ENCODE assay signal across 9 cellular contexts in the genomic region with DNA sequence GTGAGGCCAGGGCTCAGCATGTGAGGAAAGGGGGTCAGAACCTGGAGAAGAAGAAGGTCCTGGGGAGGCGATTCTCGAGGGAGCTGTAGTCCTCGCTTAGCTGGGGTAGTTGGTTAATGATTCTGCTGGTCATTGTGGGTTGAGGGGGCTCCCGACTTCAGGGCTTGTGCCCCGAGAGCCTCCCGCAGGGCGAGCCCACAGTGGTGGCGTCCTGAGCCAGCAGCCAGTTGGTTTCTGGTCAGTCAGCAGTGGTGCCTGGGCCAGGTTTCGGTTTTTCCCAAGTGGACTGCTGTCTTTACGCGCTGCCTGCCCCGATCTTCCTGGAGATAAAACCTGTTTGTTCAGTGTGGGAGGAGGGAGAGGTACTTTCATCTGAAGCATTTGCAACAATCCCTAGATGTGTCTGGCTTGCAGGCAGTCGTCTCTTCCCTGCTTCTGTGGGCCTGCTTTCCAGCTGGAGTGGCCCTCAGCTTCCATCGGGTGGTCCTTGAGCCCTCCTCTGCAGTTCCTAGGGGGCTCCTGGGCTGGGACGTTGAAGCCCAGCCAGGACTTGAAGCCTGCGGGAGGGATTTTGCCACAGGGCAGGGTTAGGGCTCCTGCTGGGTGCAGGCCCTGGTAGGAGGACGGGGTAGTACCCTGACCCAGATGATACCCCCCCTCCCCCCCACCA. TPM values are rescaled to one million over a fixed set of nuclear protein-coding genes. Genes with fewer than 3 reads are reported as not detected.
DNase-seq lines count a peak whose midpoint lies in the region; ATAC-seq and TF ChIP-seq lines count a peak whose summit lies in the region.
"Had no signal": no experiment of that assay in that cellular context is flagged by ENCODE, and none has a peak within 500 bp of the region (broad histone marks: within the 10 kb centered on the region; RNA-seq: fewer than 3 reads in every experiment).

No MANE protein-coding gene starts in this region.

- H3K36me3 ChIP-seq in thyroid gland (peaks cover 19 to 20% of the 10 kb centered on the region in 2 donors), aorta (ENCODE audit: control insufficient read depth in 1 of 2, insufficient read depth in 2 of 2, low read length in 1 of 2) (peaks cover 0 to 11% of the 10 kb centered on the region in 2 donors)

- peaks cover 47% of the 10 kb centered on the region for H3K36me3 Mint-ChIP-seq in activated CD8-positive, alpha-beta memory T cell treated with anti-CD3 and anti-CD28 coated beads, Interleukin-2, amount 10 ng/mL, durations not matched to agents 7 days and 5 days

- no peak for TF ChIP-seq CTCF in thyroid gland (IDR thresholded peaks at IDR 0.05)

- H3K4me1 Mint-ChIP-seq in activated CD8-positive, alpha-beta memory T cell treated with anti-CD3 and anti-CD28 coated beads, Interleukin-2, amount 10 ng/mL, durations not matched to agents 7 days and 5 days, result peaks cover 43% of the 10 kb centered on the region

- no peak for DNase-seq in activated CD8-positive, alpha-beta memory T cell treated with anti-CD3 and anti-CD28 coated beads, Interleukin-2, amount 10 ng/mL, durations not matched to agents 7 days and 5 days
- DNase-seq in activated CD8-positive, alpha-beta memory T cell treated with anti-CD3 and anti-CD28 coated beads for 24 hours, result no peak
- DNase-seq in amniotic epithelial cell (ENCODE audit: low read depth) (peak; percentile 82), left kidney (ENCODE audit: low read depth, low spot score) (peak; percentile 56), thyroid gland (peak; percentile 86 to 90), aorta (no peak), NCI-H345 treated with DMSO at 0.1 percent for 48 hours (lab: John Stamatoyannopoulos, UW; ENCODE audit: unreplicated experiment) (no peak)
- no peak for DNase-seq in stimulated activated naive CD4-positive, alpha-beta T cell (lab: John Stamatoyannopoulos, UW)
- DNase-seq: stimulated activated CD4-positive, alpha-beta T cell treated with anti-CD3 and anti-CD28 coated beads, Interleukin-12 subunit alpha, Interleukin-12 subunit beta, amount 100 ng/mL, for 4 hours had no signal

- TF ChIP-seq POLR2A in thyroid gland (IDR thresholded peaks at IDR 0.05), result peak in 1 of 2 donors; percentile 62

- H3K27ac ChIP-seq in thyroid gland (peak overlapping the region; percentile 93 to 96 (median 94)), aorta (ENCODE audit: low read depth in 1 of 2, low read length in 2 of 2) (peak overlapping the region in 1 of 2 donors; percentile 38)

- H3K4me1 ChIP-seq in thyroid gland, result peaks cover 49 to 59% of the 10 kb centered on the region in 2 donors
- peaks cover 3% of the 10 kb centered on the region in 2 donors for H3K4me1 ChIP-seq in aorta (ENCODE audit: control insufficient read depth in 1 of 2, insufficient read depth in 2 of 2, low read length in 2 of 2)

- H3K27me3 ChIP-seq in thyroid gland (no peaks in the 10 kb centered on the region), aorta (ENCODE audit: control insufficient read depth in 1 of 2, insufficient read depth in 2 of 2, low read length in 1 of 2) (no peaks in the 10 kb centered on the region)

- H3K9me3 Mint-ChIP-seq in activated CD8-positive, alpha-beta memory T cell treated with anti-CD3 and anti-CD28 coated beads, Interleukin-2, amount 10 ng/mL, durations not matched to agents 7 days and 5 days (ENCODE audit: low read depth), result no peaks in the 10 kb centered on the region

- H3K9me3 ChIP-seq in thyroid gland (no peaks in the 10 kb centered on the region), aorta (ENCODE audit: control insufficient read depth, low read length) (no peaks in the 10 kb centered on the region)

- intact Hi-C loops in thyroid gland (cut with DNase I) (no loop called here), aorta (cut with DNase I) (no loop called here)

- ATAC-seq in activated CD8-positive, alpha-beta memory T cell treated with anti-CD3 and anti-CD28 coated beads, Interleukin-2, amount 10 ng/mL, durations not matched to agents 7 days and 5 days, result no peak
- no peak for ATAC-seq in aorta (ENCODE audit: low FRiP score)

- CTCF ChIA-PET in activated CD8-positive, alpha-beta memory T cell treated with anti-CD3 and anti-CD28 coated beads, Interleukin-2, amount 10 ng/mL, durations not matched to agents 7 days and 5 days (lab: Charles Lee), result no interaction called here

- H3K27ac Mint-ChIP-seq in activated CD8-positive, alpha-beta memory T cell treated with anti-CD3 and anti-CD28 coated beads, Interleukin-2, amount 10 ng/mL, durations not matched to agents 7 days and 5 days, result peak overlapping the region; percentile 86

- H3K4me3 ChIP-seq in thyroid gland (replicated peaks in 1 of 3) (peak overlapping the region in 1 of 3 donors; percentile 20), aorta (ENCODE audit: low read length in 2 of 2) (no peak overlapping the region)

- 14 to 17% methylated on average over 12 to 14 of the region's 17 CpGs for WGBS in thyroid gland, 2 donors
- WGBS in aorta, 2 donors, result 12 to 16% methylated on average over 17 of the region's 17 CpGs

- H3K4me3 Mint-ChIP-seq in activated CD8-positive, alpha-beta memory T cell treated with anti-CD3 and anti-CD28 coated beads, Interleukin-2, amount 10 ng/mL, durations not matched to agents 7 days and 5 days, result peak overlapping the region; percentile 81

- peaks cover 2% of the 10 kb centered on the region for H3K27me3 Mint-ChIP-seq in activated CD8-positive, alpha-beta memory T cell treated with anti-CD3 and anti-CD28 coated beads, Interleukin-2, amount 10 ng/mL, durations not matched to agents 7 days and 5 days

RNA-seq across cellular contexts. Expression of gene PTBP1, which starts 3.2 kb away (rescaled TPM):
- total RNA-seq in activated CD8-positive, alpha-beta memory T cell treated with anti-CD3 and anti-CD28 coated beads, Interleukin-2, amount 10 ng/mL, durations not matched to agents 7 days and 5 days, result 100 to 1,000 TPM; 481 to 631 TPM
- 100 to 1,000 TPM; 161 to 277 (median 199) TPM for total RNA-seq in thyroid gland
- 100 to 1,000 TPM; 192 to 218 TPM for total RNA-seq in aorta
- polyA plus RNA-seq in aorta, result 10 to 100 TPM; 46.7 to 90.4 TPM

RNA-seq across cellular contexts. Expression of gene PLPPR3, which starts 21.3 kb away (rescaled TPM):
- total RNA-seq in activated CD8-positive, alpha-beta memory T cell treated with anti-CD3 and anti-CD28 coated beads, Interleukin-2, amount 10 ng/mL, durations not matched to agents 7 days and 5 days, result not detected
- not detected for total RNA-seq in thyroid gland
- not detected for total RNA-seq in aorta
- not detected for polyA plus RNA-seq in aorta

RNA-seq across cellular contexts. Expression of gene AZU1, which starts 27.1 kb away (rescaled TPM):
- total RNA-seq in activated CD8-positive, alpha-beta memory T cell treated with anti-CD3 and anti-CD28 coated beads, Interleukin-2, amount 10 ng/mL, durations not matched to agents 7 days and 5 days, result not detected
- total RNA-seq in thyroid gland, result not detected
- total RNA-seq in aorta, result under 1 TPM in 1 of 2 donors, not detected in 1; 0.72 TPM
- under 1 TPM in 1 of 2 donors, not detected in 1; 0.49 TPM for polyA plus RNA-seq in aorta

RNA-seq across cellular contexts. Expression of gene PRTN3, which starts 40.3 kb away (rescaled TPM):
- total RNA-seq in activated CD8-positive, alpha-beta memory T cell treated with anti-CD3 and anti-CD28 coated beads, Interleukin-2, amount 10 ng/mL, durations not matched to agents 7 days and 5 days, result not detected
- total RNA-seq in thyroid gland, result not detected
- total RNA-seq in aorta, result not detected
- not detected for polyA plus RNA-seq in aorta

RNA-seq across cellular contexts. Expression of gene MISP, which starts 49.6 kb away (rescaled TPM):
- not detected for total RNA-seq in activated CD8-positive, alpha-beta memory T cell treated with anti-CD3 and anti-CD28 coated beads, Interleukin-2, amount 10 ng/mL, durations not matched to agents 7 days and 5 days
- total RNA-seq in thyroid gland, result under 1 TPM in 2 of 4 donors, not detected in 2; 0.63 to 0.68 TPM
- under 1 TPM in 1 of 2 donors, not detected in 1; 0.12 TPM for total RNA-seq in aorta
- 10 to 100 TPM in 1 of 2 donors, 1 to 10 TPM in 1; 1.0 to 53.3 TPM for polyA plus RNA-seq in aorta

Comparison
In these comparisons a context has a peak if more than half of its experiments do, and no peak if none do; other contexts are left out.
1. DNase-seq: peak in amniotic epithelial cell (single experiment), left kidney (single experiment) and thyroid gland (2 of 2); none in activated CD8-positive, alpha-beta memory T cell treated with anti-CD3 and anti-CD28 coated beads, Interleukin-2, amount 10 ng/mL, durations not matched to agents 7 days and 5 days (single experiment), activated CD8-positive, alpha-beta memory T cell treated with anti-CD3 and anti-CD28 coated beads for 24 hours (single experiment), aorta (0 of 2), stimulated activated naive CD4-positive, alpha-beta T cell (0 of 6) and NCI-H345 treated with DMSO at 0.1 percent for 48 hours (single experiment).